Comparison of ENCODE assay signal across 8 cellular contexts in genomic region chrX:136251042-136251991, GRCh38.
DNase-seq lines count a peak whose midpoint lies in the region; ATAC-seq lines count a peak whose summit lies in the region.

MAP7D3 (minus strand) TSS chrX:136251400; CDS start chrX:136251358, 42 bp downstream.

- H3K4me1 Mint-ChIP-seq in memory B cell: peaks cover 9% of the 10 kb centered on the region

- DNase-seq in NCI-H1417 (lab: John Stamatoyannopoulos, UW) (peak in 2 of 3 experiments; percentile 60 to 72), NCI-H1417 treated with DMSO at 0.1 percent for 48 hours (lab: John Stamatoyannopoulos, UW) (no peak), NCI-H2227 treated with DMSO at 0.1 percent for 48 hours (lab: John Stamatoyannopoulos, UW) (peak; percentile 71), memory B cell (ENCODE audit: low spot score in 2 of 2) (peak; percentile 61 to 64)
- peak; percentile 49 to 57 for DNase-seq in activated CD4-positive, alpha-beta T cell treated with anti-CD3 and anti-CD28 coated beads, Interleukin-2, amount 50 U/mL, for 4 hours
- peak; percentile 51 for DNase-seq in effector CD4-positive, alpha-beta T cell
- peak; percentile 44 for DNase-seq in stimulated activated CD8-positive, alpha-beta memory T cell treated with anti-CD3 and anti-CD28 coated beads, Interleukin-12 subunit alpha, Interleukin-12 subunit beta, amount 100 ng/mL, for 4 hours (ENCODE audit: low read depth)

- peak within 1 kb of the TSS; percentile 84 for H3K27ac Mint-ChIP-seq in memory B cell

- no peaks in the 10 kb centered on the region for H3K36me3 Mint-ChIP-seq in memory B cell

- peak within 1 kb of the TSS; percentile 90 for H3K4me3 Mint-ChIP-seq in memory B cell

- peak; percentile 77 for ATAC-seq in HG02884 (IDR thresholded peaks at IDR 0.05; ENCODE audit: unreplicated experiment)
- ATAC-seq in memory B cell (ENCODE audit: low read depth): peak; percentile 92

- no peaks in the 10 kb centered on the region for H3K9me3 Mint-ChIP-seq in memory B cell

- no peaks in the 10 kb centered on the region for H3K27me3 Mint-ChIP-seq in memory B cell
